In the genomic region with DNA sequence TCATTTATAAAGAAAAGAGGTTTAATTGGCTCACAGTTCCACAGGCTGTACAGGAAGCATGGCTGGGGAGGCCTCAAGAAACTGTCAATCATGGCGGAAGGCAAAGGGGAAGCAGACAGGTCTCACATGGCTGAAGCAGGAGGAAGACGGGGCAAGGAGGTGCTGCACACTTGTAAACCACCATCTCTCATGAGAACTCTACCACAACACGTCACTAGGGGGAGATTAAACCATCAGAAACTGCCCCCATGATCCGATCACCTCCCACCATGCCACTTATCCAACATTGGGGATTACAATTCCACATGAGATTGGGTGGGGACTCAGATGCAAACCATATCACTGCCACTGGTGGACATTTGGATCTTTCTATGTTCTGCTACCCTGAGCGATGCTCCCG, we compare ENCODE assay signal across 14 cellular contexts.
A peak's percentile ranks its signal among the peaks of the same experiment; 100 is the strongest.
DNase-seq lines count a peak whose midpoint lies in the region; ATAC-seq, FAIRE-seq and TF ChIP-seq lines count a peak whose summit lies in the region.
"Had no signal": no experiment of that assay in that cellular context is flagged by ENCODE, and none has a peak within 500 bp of the region (broad histone marks: within the 10 kb centered on the region; RNA-seq: fewer than 3 reads in every experiment).

No MANE protein-coding gene starts in this region.

- no peak overlapping the region for H3K4me2 ChIP-seq in DOHH2 (ENCODE audit: low read length)
- no peak overlapping the region for H3K4me2 ChIP-seq in OCI-LY7 (ENCODE audit: low read length)
- no peak overlapping the region for H3K4me2 ChIP-seq in keratinocyte (ENCODE audit: control insufficient read depth, extremely low read depth, insufficient read depth, low read depth, low read length)
- H3K4me2 ChIP-seq: A549 had no signal

- H3K79me2 ChIP-seq in DOHH2 (ENCODE audit: control insufficient read depth, low read length) (no peaks in the 10 kb centered on the region), OCI-LY7 (ENCODE audit: insufficient read depth, low read depth, low read length) (no peaks in the 10 kb centered on the region), keratinocyte (ENCODE audit: control insufficient read depth, insufficient read depth, low read length) (no peaks in the 10 kb centered on the region)

- intact Hi-C loops in OCI-LY7 (cut with micrococcal nuclease; ENCODE audit: unreplicated experiment): no loop called here

- DNase-seq in NCI-H2171 treated with DMSO at 0.1 percent for 48 hours (lab: John Stamatoyannopoulos, UW): peak; percentile 5
- no peak for DNase-seq in NCI-H2171 (lab: John Stamatoyannopoulos, UW)
- peak; percentile 39 for DNase-seq in OCI-LY7 (ENCODE audit: low spot score)
- no peak for DNase-seq in keratinocyte (ENCODE audit: low read depth, low spot score)
- DNase-seq in kidney tubule cell (ENCODE audit: low spot score): no peak
- no peak for DNase-seq in tibial nerve (ENCODE audit: low spot score in 2 of 2)
- DNase-seq: effector CD8-positive, alpha-beta T cell; GF-D8; NCI-H1694; upper lobe of left lung had no signal

- H3K9me2 ChIP-seq in DOHH2 (replicated peaks; ENCODE audit: control insufficient read depth, low read length) (no peaks in the 10 kb centered on the region), OCI-LY7 (ENCODE audit: insufficient read depth, low read length) (no peaks in the 10 kb centered on the region)

- H3K4me1 ChIP-seq in DOHH2 (ENCODE audit: control insufficient read depth, low read length) (no peaks in the 10 kb centered on the region), OCI-LY7 (ENCODE audit: insufficient read depth, low read length, poor library complexity, severe bottlenecking) (no peaks in the 10 kb centered on the region), keratinocyte (ENCODE audit: control insufficient read depth, extremely low read depth, insufficient read depth, low read length) (no peaks in the 10 kb centered on the region), tibial nerve (no peaks in the 10 kb centered on the region)
- H3K4me1 ChIP-seq: A549, upper lobe of left lung had no signal

- H4K20me1 ChIP-seq in DOHH2 (ENCODE audit: control insufficient read depth, insufficient read depth, low read depth, low read length) (no peaks in the 10 kb centered on the region), OCI-LY7 (ENCODE audit: insufficient read depth, low read length) (no peaks in the 10 kb centered on the region), keratinocyte (ENCODE audit: control insufficient read depth, extremely low read depth, insufficient read depth, low read length) (no peaks in the 10 kb centered on the region)

- CTCF ChIA-PET in OCI-LY7 (lab: Charles Lee; ENCODE audit: unreplicated experiment): no interaction called here

- TF ChIP-seq CTCF in DOHH2 (IDR thresholded peaks at IDR 0.05; ENCODE audit: low read depth, low read length, poor library complexity, severe bottlenecking) (peak; percentile 42), OCI-LY7 (conservative IDR thresholded peaks at IDR 0.05; ENCODE audit: low read length) (peak; percentile 42), keratinocyte (optimal IDR thresholded peaks at IDR 0.05 in 1 of 3, IDR thresholded peaks at IDR 0.05 in 1 of 3, conservative IDR thresholded peaks at IDR 0.05 in 1 of 3; ENCODE audit: extremely low read depth in 1 of 3, insufficient read depth in 2 of 3, low read length in 3 of 3) (peak; percentile 20 to 53 (median 27)), tibial nerve (IDR thresholded peaks at IDR 0.05) (no peak)

- H3K4me3 ChIP-seq in DOHH2 (ENCODE audit: low read length): no peak overlapping the region
- no peak overlapping the region for H3K4me3 ChIP-seq in OCI-LY7 (ENCODE audit: low read depth, low read length, poor library complexity, severe bottlenecking)
- H3K4me3 ChIP-seq in keratinocyte (ENCODE audit: control insufficient read depth in 2 of 3, extremely low read depth in 1 of 3, insufficient read depth in 2 of 3, low read depth in 1 of 3, low read length in 3 of 3): no peak overlapping the region
- H3K4me3 ChIP-seq in tibial nerve: no peak overlapping the region
- H3K4me3 ChIP-seq: A549, upper lobe of left lung had no signal

- no peak for FAIRE-seq in keratinocyte (lab: Jason Lieb, UNC)
- FAIRE-seq: A549 had no signal

- H3K36me3 ChIP-seq in DOHH2 (ENCODE audit: control insufficient read depth, low read length) (no peaks in the 10 kb centered on the region), OCI-LY7 (ENCODE audit: insufficient read depth, low read length) (no peaks in the 10 kb centered on the region), keratinocyte (ENCODE audit: control insufficient read depth in 2 of 2, extremely low read depth in 1 of 2, insufficient read depth in 2 of 2, low read length in 2 of 2) (no peaks in the 10 kb centered on the region), tibial nerve (no peaks in the 10 kb centered on the region)
- H3K36me3 ChIP-seq: upper lobe of left lung had no signal

- H3F3A ChIP-seq in DOHH2 (ENCODE audit: control insufficient read depth, insufficient read depth): no peaks in the 10 kb centered on the region

- no peak for TF ChIP-seq POLR2A in tibial nerve (IDR thresholded peaks at IDR 0.05)

- H3K27ac ChIP-seq in DOHH2 (ENCODE audit: low read depth, low read length) (no peak overlapping the region), OCI-LY7 (ENCODE audit: low read depth, low read length, poor library complexity, severe bottlenecking) (no peak overlapping the region), keratinocyte (ENCODE audit: control insufficient read depth, insufficient read depth, low read length) (no peak overlapping the region), tibial nerve (no peak overlapping the region)
- H3K27ac ChIP-seq: A549, upper lobe of left lung had no signal

- H3K9me1 ChIP-seq in keratinocyte (ENCODE audit: control insufficient read depth, extremely low read depth, insufficient read depth, low read length): no peaks in the 10 kb centered on the region

- H3K9me3 ChIP-seq in DOHH2 (ENCODE audit: control insufficient read depth, insufficient read depth, low read length) (no peaks in the 10 kb centered on the region), OCI-LY7 (ENCODE audit: low read length) (no peaks in the 10 kb centered on the region), keratinocyte (ENCODE audit: control insufficient read depth, low read depth, low read length) (peaks cover 7% of the 10 kb centered on the region), tibial nerve (peaks cover 0 to 16% (median 0%) of the 10 kb centered on the region in 4 donors)
- H3K9me3 ChIP-seq: A549 had no signal

- ATAC-seq in GM21576 (IDR thresholded peaks at IDR 0.05; ENCODE audit: unreplicated experiment): no peak
- ATAC-seq: A549; stimulated activated effector memory CD8-positive, alpha-beta T cell treated with anti-CD3 and anti-CD28 coated beads, Interleukin-12 subunit alpha, Interleukin-12 subunit beta, amount 100 ng/mL, for 72 hours had no signal

- no peak overlapping the region for H2AFZ ChIP-seq in OCI-LY7 (ENCODE audit: low read length)
- H2AFZ ChIP-seq in keratinocyte (ENCODE audit: control insufficient read depth, low read length): no peak overlapping the region

- no peak for TF ChIP-seq EP300 in tibial nerve (IDR thresholded peaks at IDR 0.05)

- dilution Hi-C loops in keratinocyte (cut with MboI; ENCODE audit: extremely low pct_ligation_motif_present, low sequenced_read_pairs): no loop called here

- no TSS peak for BruUV-seq in OCI-LY7 (replicated peaks; lab: Mats Ljungman, UMichigan)

- H3K9ac ChIP-seq in keratinocyte (ENCODE audit: control insufficient read depth, extremely low read depth, insufficient read depth, low read length): no peak overlapping the region

- POLR2A ChIA-PET in OCI-LY7 (lab: Charles Lee): no interaction called here

- H3K27me3 ChIP-seq in DOHH2 (ENCODE audit: control insufficient read depth, low read length): no peaks in the 10 kb centered on the region
- no peaks in the 10 kb centered on the region for H3K27me3 ChIP-seq in keratinocyte (ENCODE audit: control insufficient read depth, extremely low read depth, insufficient read depth, low read length)
- H3K27me3 ChIP-seq in tibial nerve: peaks cover 0 to 8% of the 10 kb centered on the region in 2 donors
- H3K27me3 ChIP-seq: upper lobe of left lung had no signal

- WGBS in tibial nerve, 2 donors: 58 to 65% methylated on average over 6 of the region's 6 CpGs

Comparison
In these comparisons a context has a peak if more than half of its experiments do, and no peak if none do; other contexts are left out.
1. DNase-seq: peak in NCI-H2171 treated with DMSO at 0.1 percent for 48 hours (single experiment) and OCI-LY7 (single experiment); none in NCI-H2171 (single experiment), keratinocyte (single experiment), kidney tubule cell (single experiment) and tibial nerve (0 of 2).
2. CTCF ChIP-seq: peak in DOHH2 (single experiment), OCI-LY7 (single experiment) and keratinocyte (3 of 3); none in tibial nerve (0 of 5).